In the genomic region with DNA sequence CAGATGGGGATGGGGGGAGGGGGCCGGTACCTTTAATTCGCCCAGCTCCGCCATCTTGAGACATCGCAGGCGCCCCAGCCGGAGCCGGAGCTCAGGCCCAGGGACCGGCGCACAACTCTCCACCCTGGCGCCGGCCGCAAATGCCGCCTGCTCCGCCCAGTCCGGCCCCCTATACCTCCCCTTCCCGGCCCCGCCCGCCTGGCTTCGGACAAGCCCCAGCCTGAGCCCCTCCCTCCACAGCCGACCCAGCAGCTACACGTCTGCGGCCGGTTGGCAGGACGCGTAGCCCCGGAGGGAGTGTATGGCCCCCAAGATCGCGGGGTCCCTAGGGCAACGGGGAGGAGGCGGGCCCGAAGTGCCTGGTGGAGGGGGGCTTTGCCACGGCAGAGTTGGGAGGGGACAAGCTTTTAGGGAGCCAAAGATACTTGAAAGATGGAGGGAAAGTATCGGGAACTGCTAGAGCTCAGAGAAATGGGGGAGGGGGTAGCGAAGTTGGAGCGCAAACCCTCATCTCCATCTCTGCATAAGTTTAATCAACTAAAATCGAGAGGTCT, we compare ENCODE assay signal across 1 cellular context.
A peak's percentile ranks its signal among the peaks of the same experiment; 100 is the strongest.
TF ChIP-seq lines count a peak whose summit lies in the region.

PIAS3 (minus strand) TSS at position 145 of the 554 bp plus-strand sequence; CDS start at position 54, 91 bp downstream.

TF ChIP-seq in HepG2, 621 proteins besides CTCF, POLR2A, EP300 and RAD21 (continued from another document and continues in another):
- TF ChIP-seq, protein P1, sequence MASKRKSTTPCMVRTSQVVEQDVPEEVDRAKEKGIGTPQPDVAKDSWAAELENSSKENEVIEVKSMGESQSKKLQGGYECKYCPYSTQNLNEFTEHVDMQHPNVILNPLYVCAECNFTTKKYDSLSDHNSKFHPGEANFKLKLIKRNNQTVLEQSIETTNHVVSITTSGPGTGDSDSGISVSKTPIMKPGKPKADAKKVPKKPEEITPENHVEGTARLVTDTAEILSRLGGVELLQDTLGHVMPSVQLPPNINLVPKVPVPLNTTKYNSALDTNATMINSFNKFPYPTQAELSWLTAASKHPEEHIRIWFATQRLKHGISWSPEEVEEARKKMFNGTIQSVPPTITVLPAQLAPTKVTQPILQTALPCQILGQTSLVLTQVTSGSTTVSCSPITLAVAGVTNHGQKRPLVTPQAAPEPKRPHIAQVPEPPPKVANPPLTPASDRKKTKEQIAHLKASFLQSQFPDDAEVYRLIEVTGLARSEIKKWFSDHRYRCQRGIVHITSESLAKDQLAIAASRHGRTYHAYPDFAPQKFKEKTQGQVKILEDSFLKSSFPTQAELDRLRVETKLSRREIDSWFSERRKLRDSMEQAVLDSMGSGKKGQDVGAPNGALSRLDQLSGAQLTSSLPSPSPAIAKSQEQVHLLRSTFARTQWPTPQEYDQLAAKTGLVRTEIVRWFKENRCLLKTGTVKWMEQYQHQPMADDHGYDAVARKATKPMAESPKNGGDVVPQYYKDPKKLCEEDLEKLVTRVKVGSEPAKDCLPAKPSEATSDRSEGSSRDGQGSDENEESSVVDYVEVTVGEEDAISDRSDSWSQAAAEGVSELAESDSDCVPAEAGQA (IDR thresholded peaks at IDR 0.05; ENCODE audit: low read depth), result peak; percentile 55; the same call in 1 of the 2 replicates
- TF ChIP-seq, protein P1 (CRISPR knock-in tag; IDR thresholded peaks at IDR 0.05; ENCODE audit: borderline replicate concordance), result no peak
- TF ChIP-seq ZNF724P (CRISPR knock-in tag; IDR thresholded peaks at IDR 0.05; ENCODE audit: borderline replicate concordance) (no peak), KDM5A (IDR thresholded peaks at IDR 0.05; ENCODE audit: borderline replicate concordance, low read length) (peak; percentile 64; the same call in 1 of the 2 replicates), ZNF550 (CRISPR knock-in tag; IDR thresholded peaks at IDR 0.05; ENCODE audit: borderline replicate concordance) (no peak), MAF1 (CRISPR knock-in tag; IDR thresholded peaks at IDR 0.05; ENCODE audit: borderline replicate concordance) (0 out of 2 replicates have a peak, but pooled peaks have one; percentile 54), ZNF264 (CRISPR knock-in tag; IDR thresholded peaks at IDR 0.05) (no peak), DPF2 (CRISPR knock-in tag; IDR thresholded peaks at IDR 0.05; ENCODE audit: borderline replicate concordance, low read depth) (no peak), MYPOP (CRISPR knock-in tag; IDR thresholded peaks at IDR 0.05) (peak; percentile 58; the same call in 1 of the 2 replicates), KAT8 (CRISPR knock-in tag; IDR thresholded peaks at IDR 0.05) (peak; percentile 67; the same call in 1 of the 2 replicates), ZNF326 (CRISPR knock-in tag; IDR thresholded peaks at IDR 0.05; ENCODE audit: borderline replicate concordance) (no peak), ZNF138 (CRISPR knock-in tag; IDR thresholded peaks at IDR 0.05; ENCODE audit: low read depth) (no peak), HDAC1 (CRISPR knock-in tag; IDR thresholded peaks at IDR 0.05) (peak; percentile 71; the same call in 1 of the 2 replicates), CBFB (CRISPR knock-in tag; IDR thresholded peaks at IDR 0.05) (peak; percentile 24; the same call in 1 of the 2 replicates), ZNF143 (CRISPR knock-in tag; IDR thresholded peaks at IDR 0.05) (no peak), ZNF572 (CRISPR knock-in tag; IDR thresholded peaks at IDR 0.05) (peak; percentile 33), ZBTB8A (CRISPR knock-in tag; IDR thresholded peaks at IDR 0.05; ENCODE audit: borderline replicate concordance, low read depth) (no peak), MATR3 (CRISPR knock-in tag; IDR thresholded peaks at IDR 0.05) (no peak), HDAC2 (CRISPR knock-in tag; IDR thresholded peaks at IDR 0.05) (peak; percentile 26; the same call in 1 of the 2 replicates), KDM6A (CRISPR knock-in tag; IDR thresholded peaks at IDR 0.05; ENCODE audit: low read depth) (no peak), HCFC1 (IDR thresholded peaks at IDR 0.05; ENCODE audit: low read depth, low read length) (no peak; the same call in 1 of the 2 replicates), ZNF780A (CRISPR knock-in tag; IDR thresholded peaks at IDR 0.05) (no peak), ZNF710 (CRISPR knock-in tag; IDR thresholded peaks at IDR 0.05; ENCODE audit: borderline replicate concordance) (no peak), NFYC (CRISPR knock-in tag; IDR thresholded peaks at IDR 0.05) (no peak), REPIN1 (CRISPR knock-in tag; IDR thresholded peaks at IDR 0.05; ENCODE audit: borderline replicate concordance, low read depth) (peak; percentile 72; the same call in 1 of the 2 replicates), KDM2A (CRISPR knock-in tag; IDR thresholded peaks at IDR 0.05; ENCODE audit: borderline replicate concordance, low read depth) (0 out of 2 replicates have a peak, but pooled peaks have one; percentile 20), SP1 (IDR thresholded peaks at IDR 0.05) (no peak), SP1 (CRISPR knock-in tag; IDR thresholded peaks at IDR 0.05) (peak; percentile 82)
- TF ChIP-seq, protein P2, sequence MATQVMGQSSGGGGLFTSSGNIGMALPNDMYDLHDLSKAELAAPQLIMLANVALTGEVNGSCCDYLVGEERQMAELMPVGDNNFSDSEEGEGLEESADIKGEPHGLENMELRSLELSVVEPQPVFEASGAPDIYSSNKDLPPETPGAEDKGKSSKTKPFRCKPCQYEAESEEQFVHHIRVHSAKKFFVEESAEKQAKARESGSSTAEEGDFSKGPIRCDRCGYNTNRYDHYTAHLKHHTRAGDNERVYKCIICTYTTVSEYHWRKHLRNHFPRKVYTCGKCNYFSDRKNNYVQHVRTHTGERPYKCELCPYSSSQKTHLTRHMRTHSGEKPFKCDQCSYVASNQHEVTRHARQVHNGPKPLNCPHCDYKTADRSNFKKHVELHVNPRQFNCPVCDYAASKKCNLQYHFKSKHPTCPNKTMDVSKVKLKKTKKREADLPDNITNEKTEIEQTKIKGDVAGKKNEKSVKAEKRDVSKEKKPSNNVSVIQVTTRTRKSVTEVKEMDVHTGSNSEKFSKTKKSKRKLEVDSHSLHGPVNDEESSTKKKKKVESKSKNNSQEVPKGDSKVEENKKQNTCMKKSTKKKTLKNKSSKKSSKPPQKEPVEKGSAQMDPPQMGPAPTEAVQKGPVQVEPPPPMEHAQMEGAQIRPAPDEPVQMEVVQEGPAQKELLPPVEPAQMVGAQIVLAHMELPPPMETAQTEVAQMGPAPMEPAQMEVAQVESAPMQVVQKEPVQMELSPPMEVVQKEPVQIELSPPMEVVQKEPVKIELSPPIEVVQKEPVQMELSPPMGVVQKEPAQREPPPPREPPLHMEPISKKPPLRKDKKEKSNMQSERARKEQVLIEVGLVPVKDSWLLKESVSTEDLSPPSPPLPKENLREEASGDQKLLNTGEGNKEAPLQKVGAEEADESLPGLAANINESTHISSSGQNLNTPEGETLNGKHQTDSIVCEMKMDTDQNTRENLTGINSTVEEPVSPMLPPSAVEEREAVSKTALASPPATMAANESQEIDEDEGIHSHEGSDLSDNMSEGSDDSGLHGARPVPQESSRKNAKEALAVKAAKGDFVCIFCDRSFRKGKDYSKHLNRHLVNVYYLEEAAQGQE (IDR thresholded peaks at IDR 0.05; ENCODE audit: borderline replicate concordance in 1 of 2, low read depth in 1 of 2, low read length in 2 of 2), result no peak
- TF ChIP-seq, protein P3, sequence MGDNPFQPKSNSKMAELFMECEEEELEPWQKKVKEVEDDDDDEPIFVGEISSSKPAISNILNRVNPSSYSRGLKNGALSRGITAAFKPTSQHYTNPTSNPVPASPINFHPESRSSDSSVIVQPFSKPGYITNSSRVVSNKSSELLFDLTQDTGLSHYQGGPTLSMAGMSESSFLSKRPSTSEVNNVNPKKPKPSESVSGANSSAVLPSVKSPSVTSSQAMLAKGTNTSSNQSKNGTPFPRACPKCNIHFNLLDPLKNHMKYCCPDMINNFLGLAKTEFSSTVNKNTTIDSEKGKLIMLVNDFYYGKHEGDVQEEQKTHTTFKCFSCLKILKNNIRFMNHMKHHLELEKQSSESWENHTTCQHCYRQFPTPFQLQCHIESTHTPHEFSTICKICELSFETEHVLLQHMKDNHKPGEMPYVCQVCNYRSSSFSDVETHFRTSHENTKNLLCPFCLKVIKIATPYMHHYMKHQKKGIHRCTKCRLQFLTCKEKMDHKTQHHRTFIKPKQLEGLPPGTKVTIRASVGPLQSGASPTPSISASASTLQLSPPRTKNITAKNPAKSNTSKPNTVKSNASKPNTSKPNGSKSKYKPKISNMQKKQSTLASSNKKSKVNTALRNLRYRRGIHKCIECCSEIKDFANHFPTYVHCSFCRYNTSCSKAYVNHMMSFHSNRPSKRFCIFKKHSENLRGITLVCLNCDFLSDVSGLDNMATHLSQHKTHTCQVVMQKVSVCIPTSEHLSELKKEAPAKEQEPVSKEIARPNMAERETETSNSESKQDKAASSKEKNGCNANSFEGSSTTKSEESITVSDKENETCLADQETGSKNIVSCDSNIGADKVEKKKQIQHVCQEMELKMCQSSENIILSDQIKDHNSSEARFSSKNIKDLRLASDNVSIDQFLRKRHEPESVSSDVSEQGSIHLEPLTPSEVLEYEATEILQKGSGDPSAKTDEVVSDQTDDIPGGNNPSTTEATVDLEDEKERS (CRISPR knock-in tag; IDR thresholded peaks at IDR 0.05), result peak; percentile 55; the same call in 1 of the 2 replicates
- TF ChIP-seq, protein P4, sequence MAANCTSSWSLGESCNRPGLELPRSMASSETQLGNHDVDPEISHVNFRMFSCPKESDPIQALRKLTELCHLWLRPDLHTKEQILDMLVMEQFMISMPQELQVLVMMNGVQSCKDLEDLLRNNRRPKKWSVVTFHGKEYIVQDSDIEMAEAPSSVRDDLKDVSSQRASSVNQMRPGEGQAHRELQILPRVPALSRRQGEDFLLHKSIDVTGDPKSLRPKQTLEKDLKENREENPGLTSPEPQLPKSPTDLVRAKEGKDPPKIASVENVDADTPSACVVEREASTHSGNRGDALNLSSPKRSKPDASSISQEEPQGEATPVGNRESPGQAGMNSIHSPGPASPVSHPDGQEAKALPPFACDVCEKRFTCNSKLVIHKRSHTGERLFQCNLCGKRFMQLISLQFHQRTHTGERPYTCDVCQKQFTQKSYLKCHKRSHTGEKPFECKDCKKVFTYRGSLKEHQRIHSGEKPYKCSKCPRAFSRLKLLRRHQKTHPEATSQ (CRISPR knock-in tag; IDR thresholded peaks at IDR 0.05; ENCODE audit: borderline replicate concordance), result 0 out of 2 replicates have a peak, but pooled peaks have one; percentile 80
- TF ChIP-seq, protein P5, sequence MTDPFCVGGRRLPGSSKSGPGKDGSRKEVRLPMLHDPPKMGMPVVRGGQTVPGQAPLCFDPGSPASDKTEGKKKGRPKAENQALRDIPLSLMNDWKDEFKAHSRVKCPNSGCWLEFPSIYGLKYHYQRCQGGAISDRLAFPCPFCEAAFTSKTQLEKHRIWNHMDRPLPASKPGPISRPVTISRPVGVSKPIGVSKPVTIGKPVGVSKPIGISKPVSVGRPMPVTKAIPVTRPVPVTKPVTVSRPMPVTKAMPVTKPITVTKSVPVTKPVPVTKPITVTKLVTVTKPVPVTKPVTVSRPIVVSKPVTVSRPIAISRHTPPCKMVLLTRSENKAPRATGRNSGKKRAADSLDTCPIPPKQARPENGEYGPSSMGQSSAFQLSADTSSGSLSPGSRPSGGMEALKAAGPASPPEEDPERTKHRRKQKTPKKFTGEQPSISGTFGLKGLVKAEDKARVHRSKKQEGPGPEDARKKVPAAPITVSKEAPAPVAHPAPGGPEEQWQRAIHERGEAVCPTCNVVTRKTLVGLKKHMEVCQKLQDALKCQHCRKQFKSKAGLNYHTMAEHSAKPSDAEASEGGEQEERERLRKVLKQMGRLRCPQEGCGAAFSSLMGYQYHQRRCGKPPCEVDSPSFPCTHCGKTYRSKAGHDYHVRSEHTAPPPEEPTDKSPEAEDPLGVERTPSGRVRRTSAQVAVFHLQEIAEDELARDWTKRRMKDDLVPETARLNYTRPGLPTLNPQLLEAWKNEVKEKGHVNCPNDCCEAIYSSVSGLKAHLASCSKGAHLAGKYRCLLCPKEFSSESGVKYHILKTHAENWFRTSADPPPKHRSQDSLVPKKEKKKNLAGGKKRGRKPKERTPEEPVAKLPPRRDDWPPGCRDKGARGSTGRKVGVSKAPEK (CRISPR knock-in tag; IDR thresholded peaks at IDR 0.05; ENCODE audit: borderline replicate concordance), result 0 out of 2 replicates have a peak, but pooled peaks have one; percentile 37
- TF ChIP-seq, protein P6, sequence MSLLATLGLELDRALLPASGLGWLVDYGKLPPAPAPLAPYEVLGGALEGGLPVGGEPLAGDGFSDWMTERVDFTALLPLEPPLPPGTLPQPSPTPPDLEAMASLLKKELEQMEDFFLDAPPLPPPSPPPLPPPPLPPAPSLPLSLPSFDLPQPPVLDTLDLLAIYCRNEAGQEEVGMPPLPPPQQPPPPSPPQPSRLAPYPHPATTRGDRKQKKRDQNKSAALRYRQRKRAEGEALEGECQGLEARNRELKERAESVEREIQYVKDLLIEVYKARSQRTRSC (CRISPR knock-in tag; IDR thresholded peaks at IDR 0.05; ENCODE audit: low read depth), result no peak
